Comparison of ENCODE assay signal across 16 cellular contexts in the genomic region with DNA sequence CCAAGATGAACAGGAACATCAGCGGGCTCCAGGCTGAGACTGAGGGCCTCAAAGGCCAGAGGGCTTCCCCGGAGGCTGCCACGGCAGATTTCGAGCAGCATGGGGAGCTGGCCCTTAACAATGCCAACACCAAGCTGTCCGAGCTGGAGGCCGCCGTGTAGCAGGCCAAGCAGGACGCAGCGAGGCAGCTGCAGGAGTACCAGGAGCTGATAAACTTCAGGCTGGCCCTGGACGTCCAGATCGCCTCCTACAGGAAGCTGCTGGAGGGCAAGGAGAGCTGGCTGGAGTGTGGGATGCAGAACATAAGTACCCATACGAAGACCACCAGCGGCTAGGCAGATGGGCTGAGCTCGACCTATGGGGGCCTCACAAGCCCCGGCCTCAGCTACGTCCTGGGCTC.
A peak's percentile ranks its signal among the peaks of the same experiment; 100 is the strongest.
DNase-seq lines count a peak whose midpoint lies in the region; ATAC-seq and TF ChIP-seq lines count a peak whose summit lies in the region.
"Had no signal": no experiment of that assay in that cellular context is flagged by ENCODE, and none has a peak within 500 bp of the region (broad histone marks: within the 10 kb centered on the region; RNA-seq: fewer than 3 reads in every experiment).

No MANE protein-coding gene starts in this region.

- H4K20me1 ChIP-seq in PC-3 (ENCODE audit: low read length): no peaks in the 10 kb centered on the region

- H3K9me3 ChIP-seq in gastroesophageal sphincter: peaks cover 0 to 6% (median 0%) of the 10 kb centered on the region in 3 donors
- H3K9me3 ChIP-seq in PC-3 (ENCODE audit: low read length): no peaks in the 10 kb centered on the region
- H3K9me3 ChIP-seq: HAP-1 had no signal

- H3K4me1 ChIP-seq in gastroesophageal sphincter (no peaks in the 10 kb centered on the region), PC-3 (ENCODE audit: insufficient read depth, low read length) (no peaks in the 10 kb centered on the region)

- intact Hi-C loops in posterior vena cava (cut with DNase I) (no loop called here), PC-3 (cut with micrococcal nuclease) (loop anchor here (10.0 kb wide), 2 partner anchors 221 to 821 kb away; a partner anchor contains a TSS)

- 100% methylated on average over 4 of the region's 16 CpGs; no CpG with 5 or more reads in 1 of the 2 donors for WGBS in gastroesophageal sphincter (ENCODE audit: low coverage in 1 of 2), 2 donors

- H3K27me3 ChIP-seq in H7 (ENCODE audit: control insufficient read depth, insufficient read depth, low read length) (no peaks in the 10 kb centered on the region; the same call in 1 of the 2 replicates), gastroesophageal sphincter (no peaks in the 10 kb centered on the region), PC-3 (ENCODE audit: low read length) (no peaks in the 10 kb centered on the region; the same call in 1 of the 2 replicates)

- H3K9ac ChIP-seq in PC-3 (ENCODE audit: low read length): no peak overlapping the region

- H3K36me3 ChIP-seq in H7 (replicated peaks; ENCODE audit: control insufficient read depth, insufficient read depth, low read length) (no peaks in the 10 kb centered on the region), gastroesophageal sphincter (no peaks in the 10 kb centered on the region), PC-3 (ENCODE audit: low read depth, low read length) (no peaks in the 10 kb centered on the region)
- H3K36me3 ChIP-seq: HAP-1 had no signal

- H3F3A ChIP-seq in PC-3 (ENCODE audit: low read length, unreplicated experiment): no peaks in the 10 kb centered on the region

- TF ChIP-seq POLR2A in gastroesophageal sphincter (IDR thresholded peaks at IDR 0.05): no peak

- 0 out of 2 replicates have a peak overlapping the region, but pooled peaks have one; percentile 27 for H3K27ac ChIP-seq in VCaP
- H3K27ac ChIP-seq in gastroesophageal sphincter: no peak overlapping the region
- no peak overlapping the region for H3K27ac ChIP-seq in PC-3 (ENCODE audit: low read length)

- H2AFZ ChIP-seq in PC-3 (ENCODE audit: low read length): no peak overlapping the region
- H2AFZ ChIP-seq: GM23338 had no signal

- CTCF ChIA-PET in PC-3 (lab: Charles Lee): no interaction called here

- H3K79me2 ChIP-seq in PC-3 (ENCODE audit: low read length): no peaks in the 10 kb centered on the region

- H3K4me3 ChIP-seq in H7 (ENCODE audit: insufficient read depth, low read depth, low read length) (no peak overlapping the region), gastroesophageal sphincter (no peak overlapping the region), PC-3 (ENCODE audit: low read length) (no peak overlapping the region)
- H3K4me3 ChIP-seq: GM23338, HAP-1 had no signal

- no TSS peak for BruUV-seq in PC-3 (replicated peaks; lab: Mats Ljungman, UMichigan)

- POLR2A ChIA-PET in PC-3 (lab: Charles Lee; ENCODE audit: unreplicated experiment): no interaction called here

- TF ChIP-seq EP300 in gastroesophageal sphincter (IDR thresholded peaks at IDR 0.05): no peak

- DNase-seq in H7: peak; percentile 2
- DNase-seq in posterior vena cava (ENCODE audit: low spot score): peak; percentile 66
- no peak for DNase-seq in PC-3
- DNase-seq in MV-4-11 (lab: John Stamatoyannopoulos, UW): no peak
- DNase-seq: C1 segment of cervical spinal cord; Calu3; CD4-positive, alpha-beta memory T cell; COR-L47; DMS53; DMS79 treated with DMSO at 0.1 percent for 48 hours; GF-D8; HFFc6 had no signal

- no peak for ATAC-seq in gastroesophageal sphincter
- no peak for ATAC-seq in PC-3
- ATAC-seq: GM23338 had no signal

- TF ChIP-seq CTCF in VCaP (conservative IDR thresholded peaks at IDR 0.05): no peak
- no peak for TF ChIP-seq CTCF in gastroesophageal sphincter (IDR thresholded peaks at IDR 0.05)
- no peak for TF ChIP-seq CTCF in PC-3 (conservative IDR thresholded peaks at IDR 0.05; ENCODE audit: low read depth, low read length)

- H3K9me2 ChIP-seq in PC-3 (replicated peaks; ENCODE audit: low read length): no peaks in the 10 kb centered on the region

- no peak overlapping the region for H3K4me2 ChIP-seq in PC-3 (ENCODE audit: low read length)
- H3K4me2 ChIP-seq: GM23338 had no signal

Comparison
In these comparisons a context has a peak if more than half of its experiments do, and no peak if none do; other contexts are left out.
1. DNase-seq: peak in H7 (single experiment) and posterior vena cava (single experiment); none in PC-3 (single experiment) and MV-4-11 (single experiment).